ENCODE assay signal across 9 cellular contexts in the genomic region with DNA sequence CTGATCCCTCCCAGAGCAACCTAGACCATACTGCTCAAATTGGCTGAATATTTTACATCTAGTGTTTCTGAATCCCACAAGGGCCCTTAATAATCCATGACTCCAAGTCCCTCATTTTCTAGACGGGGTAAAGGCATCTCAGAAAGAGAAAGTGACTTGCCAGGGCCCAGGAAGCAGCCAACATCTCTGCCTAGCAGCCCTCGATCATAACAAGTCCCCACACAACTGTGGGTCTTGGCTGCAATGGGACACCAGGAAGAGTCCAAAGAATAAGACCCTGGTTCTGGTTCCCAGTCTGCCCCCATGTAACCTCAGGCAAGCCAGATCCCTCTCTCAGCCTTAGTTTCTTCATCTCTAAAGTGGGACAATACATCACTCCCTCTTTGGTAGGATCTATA. TPM values are rescaled to one million over a fixed set of nuclear protein-coding genes. Genes with fewer than 3 reads are reported as not detected.
DNase-seq lines count a peak whose midpoint lies in the region; ATAC-seq, FAIRE-seq and TF ChIP-seq lines count a peak whose summit lies in the region.
"Had no signal": no experiment of that assay in that cellular context is flagged by ENCODE, and none has a peak within 500 bp of the region (broad histone marks: within the 10 kb centered on the region; RNA-seq: fewer than 3 reads in every experiment).

No MANE protein-coding gene starts in this region.

- H3K36me3 ChIP-seq in hepatocyte (replicated peaks; ENCODE audit: insufficient read depth, low read depth) (no peaks in the 10 kb centered on the region), spleen (peaks cover 0 to 34% (median 15%) of the 10 kb centered on the region in 6 donors)

- peak overlapping the region; percentile 89 for H3K27ac Mint-ChIP-seq in activated CD8-positive, alpha-beta T cell treated with anti-CD3 and anti-CD28 coated beads for 36 hours

- DNase-seq in GM12892 (ENCODE audit: insufficient read length): no peak
- peak; percentile 26 for DNase-seq in activated CD8-positive, alpha-beta T cell treated with anti-CD3 and anti-CD28 coated beads for 36 hours
- no peak for DNase-seq in hepatocyte (ENCODE audit: low spot score)
- no peak for DNase-seq in spleen
- DNase-seq in stimulated activated CD4-positive, alpha-beta T cell treated with anti-CD3 and anti-CD28 coated beads, Interleukin-4, amount 100 ng/mL, for 4 hours: no peak
- no peak for DNase-seq in SIG-M5 treated with dmso at 0.1 percent for 504 hours (lab: John Stamatoyannopoulos, UW; ENCODE audit: unreplicated experiment)
- DNase-seq in DMS79 treated with DMSO at 0.1 percent for 48 hours (lab: John Stamatoyannopoulos, UW): no peak
- DNase-seq in DMS 273 treated with DMSO at 0.1 percent for 48 hours (lab: John Stamatoyannopoulos, UW): no peak
- DNase-seq: PC-3 had no signal

- H3K4me1 ChIP-seq in hepatocyte (ENCODE audit: insufficient read depth) (peaks cover 49% of the 10 kb centered on the region), spleen (peaks cover 78 to 100% (median 99%) of the 10 kb centered on the region in 6 donors)

- POLR2A ChIA-PET in activated CD8-positive, alpha-beta T cell treated with anti-CD3 and anti-CD28 coated beads for 36 hours (lab: Charles Lee): interaction anchor here (0.6 to 5.0 kb wide), 3 partner anchors 10 to 50 kb away, joined by 3 to 36 read pairs (median 9); no protein-coding TSS in a partner anchor

- no peak for TF ChIP-seq CTCF in activated CD8-positive, alpha-beta T cell treated with anti-CD3 and anti-CD28 coated beads for 36 hours (IDR thresholded peaks at IDR 0.05)
- no peak for TF ChIP-seq CTCF in hepatocyte (IDR thresholded peaks at IDR 0.05; ENCODE audit: poor library complexity)
- no peak for TF ChIP-seq CTCF in spleen (IDR thresholded peaks at IDR 0.05 in 8 of 11, conservative IDR thresholded peaks at IDR 0.05 in 3 of 11)

- TF ChIP-seq POLR2A in GM12892 (IDR thresholded peaks at IDR 0.05; ENCODE audit: low read depth, low read length) (no peak), spleen (IDR thresholded peaks at IDR 0.05) (no peak)

- FAIRE-seq in GM12892 (lab: Jason Lieb, UNC): peak; percentile 68

- H3K4me1 Mint-ChIP-seq in activated CD8-positive, alpha-beta T cell treated with anti-CD3 and anti-CD28 coated beads for 36 hours (ENCODE audit: low read depth): peaks cover 86% of the 10 kb centered on the region

- no peaks in the 10 kb centered on the region for H3K9me2 ChIP-seq in hepatocyte (replicated peaks; ENCODE audit: insufficient read depth)

- H3K4me3 Mint-ChIP-seq in activated CD8-positive, alpha-beta T cell treated with anti-CD3 and anti-CD28 coated beads for 36 hours: peak overlapping the region; percentile 49

- intact Hi-C loops in activated CD8-positive, alpha-beta T cell treated with anti-CD3 and anti-CD28 coated beads for 36 hours (cut with micrococcal nuclease): loop anchor here (5.0 kb wide), 1 partner anchor 69 kb away; a partner anchor contains a TSS
- intact Hi-C loops in spleen (cut with DNase I; ENCODE audit: low total_unique reads): no loop called here

- WGBS in hepatocyte (ENCODE audit: low lambda C conversion rate, missing lambda C conversion rate): 45% methylated on average over 2 of the region's 2 CpGs
- 18 to 39% (median 21%) methylated on average over 2 of the region's 2 CpGs for WGBS in spleen, 5 donors

- peak overlapping the region; percentile 96 for H3K27ac ChIP-seq in hepatocyte
- peak overlapping the region; percentile 66 to 96 (median 82) for H3K27ac ChIP-seq in spleen

- peaks cover 82% of the 10 kb centered on the region for H3K79me2 ChIP-seq in hepatocyte

- peaks cover 61% of the 10 kb centered on the region for H3K36me3 Mint-ChIP-seq in activated CD8-positive, alpha-beta T cell treated with anti-CD3 and anti-CD28 coated beads for 36 hours (ENCODE audit: low read depth)

- no peaks in the 10 kb centered on the region for H3K27me3 Mint-ChIP-seq in activated CD8-positive, alpha-beta T cell treated with anti-CD3 and anti-CD28 coated beads for 36 hours

- CTCF ChIA-PET in activated CD8-positive, alpha-beta T cell treated with anti-CD3 and anti-CD28 coated beads for 36 hours (lab: Charles Lee): interaction anchor here (1.1 to 8.3 kb wide), 6 partner anchors 10 to 87 kb away, joined by 5 to 114 read pairs (median 32); no protein-coding TSS in a partner anchor

- H3K4me3 ChIP-seq in hepatocyte (no peak overlapping the region), spleen (peak overlapping the region in 2 of 8 donors; percentile 13 to 52)

- no peak overlapping the region for H2AFZ ChIP-seq in hepatocyte

- H4K20me1 ChIP-seq in hepatocyte (ENCODE audit: insufficient read depth, poor library complexity, severe bottlenecking): peaks cover 3% of the 10 kb centered on the region

- ATAC-seq in activated CD8-positive, alpha-beta T cell treated with anti-CD3 and anti-CD28 coated beads for 36 hours: no peak
- ATAC-seq: PC-3 had no signal

- no peaks in the 10 kb centered on the region for H3K9me3 ChIP-seq in hepatocyte (ENCODE audit: low read depth)
- no peaks in the 10 kb centered on the region for H3K9me3 ChIP-seq in spleen

- no peaks in the 10 kb centered on the region for H3K9me3 Mint-ChIP-seq in activated CD8-positive, alpha-beta T cell treated with anti-CD3 and anti-CD28 coated beads for 36 hours

- H3K27me3 ChIP-seq in hepatocyte (no peaks in the 10 kb centered on the region), spleen (replicated peaks in 1 of 7) (no peaks in the 10 kb centered on the region)

- H3K4me2 ChIP-seq in hepatocyte: peak overlapping the region; percentile 70

RNA-seq across cellular contexts. Expression of a gene that starts 6.3 kb away (rescaled TPM):
- polyA plus RNA-seq in GM12892 (2012; ENCODE audit: missing spikeins): 349 TPM
- total RNA-seq in activated CD8-positive, alpha-beta T cell treated with anti-CD3 and anti-CD28 coated beads for 36 hours: 100 to 1,000 TPM; 328 to 336 TPM
- total RNA-seq in hepatocyte (148 and 152 TPM in 2 replicates), spleen (100 to 1,000 TPM; 142 to 295 (median 210) TPM)
- polyA plus RNA-seq in hepatocyte (116 and 122 TPM in 2 replicates), spleen (100 to 1,000 TPM; 141 to 186 (median 155) TPM)
